ENCODE assay signal across 8 cellular contexts in the genomic region with DNA sequence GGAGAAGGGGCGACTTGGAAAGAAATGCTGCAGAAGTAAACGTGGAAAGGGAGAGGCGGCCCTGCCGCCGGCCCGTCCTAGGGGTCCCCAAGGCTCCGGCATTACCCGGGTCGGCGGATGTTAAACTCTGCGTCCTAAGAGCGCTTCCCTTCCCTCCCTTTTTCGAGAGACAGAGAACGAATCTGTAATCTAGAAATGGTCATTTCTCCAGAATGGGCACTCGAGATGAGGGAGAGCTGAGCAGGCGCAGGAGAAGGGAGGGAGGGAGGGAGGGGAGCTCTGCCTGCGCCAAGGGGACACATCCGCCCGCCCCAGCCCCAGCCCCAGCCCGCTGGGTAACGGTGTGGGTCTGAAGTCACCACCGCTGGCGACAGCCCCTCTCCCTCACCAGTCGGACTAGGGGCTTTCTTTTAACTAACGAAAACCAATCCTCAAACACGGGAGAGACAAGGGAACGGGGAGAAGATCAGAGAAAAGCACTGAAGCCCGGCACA.
A peak's percentile ranks its signal among the peaks of the same experiment; 100 is the strongest.
DNase-seq lines count a peak whose midpoint lies in the region; ATAC-seq lines count a peak whose summit lies in the region.

No MANE protein-coding gene starts in this region.

- intact Hi-C loops in dendritic cell treated with granulocyte-macrophage colony-stimulating factor and Interleukin-4, amounts not matched to agents 40 ng/mL and 50 ng/mL, for 4 days (cut with micrococcal nuclease), result loop anchor here (5.0 kb wide), 1 partner anchor 42 kb away; no protein-coding TSS in a partner anchor

- H3K9ac ChIP-seq in mucosa of stomach (ENCODE audit: low read length), result peak overlapping the region; percentile 47

- DNase-seq in OCI-M1 (lab: John Stamatoyannopoulos, UW) (peak; percentile 71), GF-D8 (lab: John Stamatoyannopoulos, UW) (no peak), NOMO-1 treated with dmso at 0.1 percent for 144 hours (lab: John Stamatoyannopoulos, UW; ENCODE audit: unreplicated experiment) (no peak), T-helper 9 cell (no peak)

- H3K4me3 Mint-ChIP-seq in dendritic cell treated with granulocyte-macrophage colony-stimulating factor and Interleukin-4, amounts not matched to agents 40 ng/mL and 50 ng/mL, for 4 days, result peak overlapping the region; percentile 100

- H3K9me3 Mint-ChIP-seq in dendritic cell treated with granulocyte-macrophage colony-stimulating factor and Interleukin-4, amounts not matched to agents 40 ng/mL and 50 ng/mL, for 4 days, result no peaks in the 10 kb centered on the region

- H3K4me1 ChIP-seq in mucosa of stomach (ENCODE audit: control insufficient read depth, insufficient read depth, low read length), result peaks cover 47% of the 10 kb centered on the region

- H3K27me3 Mint-ChIP-seq in dendritic cell treated with granulocyte-macrophage colony-stimulating factor and Interleukin-4, amounts not matched to agents 40 ng/mL and 50 ng/mL, for 4 days, result no peaks in the 10 kb centered on the region

- peaks cover 57% of the 10 kb centered on the region for H3K4me1 Mint-ChIP-seq in dendritic cell treated with granulocyte-macrophage colony-stimulating factor and Interleukin-4, amounts not matched to agents 40 ng/mL and 50 ng/mL, for 4 days (ENCODE audit: low read depth)

- H3K4me3 ChIP-seq in GM08714 (ENCODE audit: low read length), result peak overlapping the region; percentile 85
- H3K4me3 ChIP-seq in mucosa of stomach (ENCODE audit: low read length), result no peak overlapping the region

- ATAC-seq in HG02885 (IDR thresholded peaks at IDR 0.05; ENCODE audit: poor library complexity, unreplicated experiment), result no peak

- peaks cover 51% of the 10 kb centered on the region for H3K36me3 Mint-ChIP-seq in dendritic cell treated with granulocyte-macrophage colony-stimulating factor and Interleukin-4, amounts not matched to agents 40 ng/mL and 50 ng/mL, for 4 days (ENCODE audit: low read depth)

- H3K27ac Mint-ChIP-seq in dendritic cell treated with granulocyte-macrophage colony-stimulating factor and Interleukin-4, amounts not matched to agents 40 ng/mL and 50 ng/mL, for 4 days, result peak overlapping the region; percentile 99

- no peaks in the 10 kb centered on the region for H3K9me3 ChIP-seq in mucosa of stomach (ENCODE audit: control insufficient read depth, low read length)

- no peaks in the 10 kb centered on the region for H3K36me3 ChIP-seq in mucosa of stomach (ENCODE audit: control insufficient read depth, insufficient read depth, low read length)

- H3K27me3 ChIP-seq in mucosa of stomach (ENCODE audit: control insufficient read depth, insufficient read depth, low read length), result no peaks in the 10 kb centered on the region
